ENCODE assay signal across 10 cellular contexts in the genomic region with DNA sequence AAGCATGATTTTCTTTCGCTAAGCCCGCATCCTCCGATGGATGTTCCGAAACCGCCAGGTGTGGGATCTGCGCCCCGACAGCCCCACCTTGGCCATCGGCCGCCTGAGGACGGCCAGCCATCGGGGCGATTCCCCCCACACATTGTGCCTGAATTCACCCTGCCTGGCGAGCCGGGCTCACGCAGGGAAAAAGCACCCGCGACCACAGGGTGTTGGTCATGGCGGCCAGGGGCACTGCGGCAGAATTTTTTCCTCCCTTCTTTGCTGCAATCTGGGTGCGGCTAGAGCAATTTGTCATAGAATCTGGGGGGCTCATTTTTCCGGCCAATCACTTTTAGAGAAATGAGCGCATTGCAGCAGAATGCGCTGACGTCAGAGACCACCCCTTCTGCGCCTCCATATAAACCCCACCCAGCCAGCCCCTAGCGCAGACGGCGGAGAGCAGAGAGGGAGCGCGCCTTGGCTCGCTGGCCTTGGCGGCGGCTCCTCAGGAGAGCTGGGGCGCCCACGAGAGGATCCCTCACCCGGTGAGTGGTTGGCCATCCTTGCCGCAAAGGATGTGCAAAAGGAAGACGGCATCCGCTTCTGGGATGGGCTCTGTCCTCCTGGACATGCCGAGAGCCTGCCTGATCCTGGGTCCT. TPM values are rescaled to one million over a fixed set of nuclear protein-coding genes. Genes with fewer than 3 reads are reported as not detected.
DNase-seq lines count a peak whose midpoint lies in the region; ATAC-seq and TF ChIP-seq lines count a peak whose summit lies in the region.
"Had no signal": no experiment of that assay in that cellular context is flagged by ENCODE, and none has a peak within 500 bp of the region (broad histone marks: within the 10 kb centered on the region; RNA-seq: fewer than 3 reads in every experiment).

MEG3 (plus strand) TSS at position 428 of the 641 bp plus-strand sequence.

- peaks cover 4% of the 10 kb centered on the region for H3K4me1 ChIP-seq in vagina

- H3K36me3 ChIP-seq in vagina: no peaks in the 10 kb centered on the region

- H3K9me3 Mint-ChIP-seq in activated naive CD4-positive, alpha-beta T cell treated with anti-CD3 and anti-CD28 coated beads for 36 hours: peaks cover 4% of the 10 kb centered on the region
- H3K9me3 Mint-ChIP-seq in naive B cell: peaks cover 5 to 20% (median 9%) of the 10 kb centered on the region in 7 donors

- no peaks in the 10 kb centered on the region for H3K9me3 ChIP-seq in vagina

- H3K27ac Mint-ChIP-seq in activated naive CD4-positive, alpha-beta T cell treated with anti-CD3 and anti-CD28 coated beads for 36 hours: no peak within 1 kb of the TSS
- peak within 1 kb of the TSS in 1 of 6 donors; percentile 56 for H3K27ac Mint-ChIP-seq in naive B cell
- H3K27ac Mint-ChIP-seq: B cell had no signal

- in situ Hi-C loops in endometrial microvascular endothelial cells (cut with HindIII; ENCODE audit: inconsistent ontology term, low pct_unique_long_range_greater_than_20kb, low sequenced_read_pairs): no loop called here

- TF ChIP-seq CTCF in vagina (IDR thresholded peaks at IDR 0.05): no peak
- TF ChIP-seq CTCF in GM10248 (IDR thresholded peaks at IDR 0.05; ENCODE audit: control extremely low read depth, extremely low read depth, low read depth, missing control alignments): no peak

- peaks cover 43% of the 10 kb centered on the region for H3K27me3 Mint-ChIP-seq in activated naive CD4-positive, alpha-beta T cell treated with anti-CD3 and anti-CD28 coated beads for 36 hours (ENCODE audit: low read depth)
- peaks cover 11 to 63% (median 57%) of the 10 kb centered on the region in 3 donors for H3K27me3 Mint-ChIP-seq in naive B cell

- ATAC-seq in naive B cell (ENCODE audit: low read depth in 2 of 2) (no peak), HG02885 (IDR thresholded peaks at IDR 0.05; ENCODE audit: poor library complexity, unreplicated experiment) (no peak)

- no peak for DNase-seq in activated naive CD4-positive, alpha-beta T cell treated with anti-CD3 and anti-CD28 coated beads for 36 hours
- DNase-seq in activated naive CD4-positive, alpha-beta T cell (lab: John Stamatoyannopoulos, UW): no peak
- DNase-seq in naive B cell: no peak
- no peak for DNase-seq in vagina (ENCODE audit: extremely low spot score in 2 of 2)
- DNase-seq in GM10248 (ENCODE audit: extremely low spot score): no peak
- no peak for DNase-seq in HuH-7.5 (ENCODE audit: low spot score)
- DNase-seq: activated CD4-positive, CD25-positive, alpha-beta regulatory T cell treated with anti-CD3 and anti-CD28 coated beads, Interleukin-2, amount 50 U/mL, for 72 hours had no signal

- POLR2A ChIA-PET in GM10248 (lab: Yijun Ruan, JAX): no interaction called here

- intact Hi-C loops in activated naive CD4-positive, alpha-beta T cell treated with anti-CD3 and anti-CD28 coated beads for 36 hours (cut with micrococcal nuclease): no loop called here
- intact Hi-C loops in vagina (cut with DNase I): no loop called here

- H3K4me1 Mint-ChIP-seq in activated naive CD4-positive, alpha-beta T cell treated with anti-CD3 and anti-CD28 coated beads for 36 hours (ENCODE audit: low read depth): peaks cover 16% of the 10 kb centered on the region
- H3K4me1 Mint-ChIP-seq in naive B cell: peaks cover 12 to 22% (median 13%) of the 10 kb centered on the region in 3 donors

- H3K27ac ChIP-seq in vagina: peak within 1 kb of the TSS; percentile 79

- CTCF ChIA-PET in activated naive CD4-positive, alpha-beta T cell treated with anti-CD3 and anti-CD28 coated beads for 36 hours (lab: Charles Lee): no interaction called here
- CTCF ChIA-PET in GM10248 (lab: Yijun Ruan, JAX): no interaction called here

- no peaks in the 10 kb centered on the region for H3K36me3 Mint-ChIP-seq in activated naive CD4-positive, alpha-beta T cell treated with anti-CD3 and anti-CD28 coated beads for 36 hours (ENCODE audit: low read depth)
- peaks cover 0 to 9% of the 10 kb centered on the region in 2 donors for H3K36me3 Mint-ChIP-seq in naive B cell

- peak within 1 kb of the TSS; percentile 43 to 46 for H3K4me3 ChIP-seq in vagina

- peak in 1 of 2 donors; percentile 94 for TF ChIP-seq POLR2A in vagina (IDR thresholded peaks at IDR 0.05)

- H3K4me3 Mint-ChIP-seq in activated naive CD4-positive, alpha-beta T cell treated with anti-CD3 and anti-CD28 coated beads for 36 hours: peak within 1 kb of the TSS; percentile 6
- peak within 1 kb of the TSS in 6 of 8 donors; percentile 20 to 76 (median 45) for H3K4me3 Mint-ChIP-seq in naive B cell
- H3K4me3 Mint-ChIP-seq: B cell had no signal

- no peaks in the 10 kb centered on the region for H3K27me3 ChIP-seq in vagina

RNA-seq across cellular contexts. Expression of gene MEG3, which starts in this region (rescaled TPM):
- total RNA-seq in activated naive CD4-positive, alpha-beta T cell treated with anti-CD3 and anti-CD28 coated beads for 36 hours: not detected
- 107 TPM for total RNA-seq in endometrial microvascular endothelial cells (ENCODE audit: inconsistent ontology term)
- under 1 TPM in 1 of 6 donors, not detected in 5; 0.18 TPM for polyA plus RNA-seq in naive B cell (ENCODE audit: low read depth in 6 of 6)
- 126 TPM for total RNA-seq in vagina
- total RNA-seq: B cell had no signal

Comparison
In these comparisons a context has a peak if more than half of its experiments do, and no peak if none do; other contexts are left out.
1. RNA of gene MEG3 (total RNA-seq): 126 TPM in vagina (single experiment) and 107 TPM in endometrial microvascular endothelial cells (single experiment); not detected in activated naive CD4-positive, alpha-beta T cell treated with anti-CD3 and anti-CD28 coated beads for 36 hours; every median in the first group is over 100 times any median in the second.